9 cellular contexts compared by ENCODE assay signal in genomic region chr17:7476474-7476873, GRCh38. TPM values are rescaled to one million over a fixed set of nuclear protein-coding genes. Genes with fewer than 3 reads are reported as not detected.
DNase-seq lines count a peak whose midpoint lies in the region; ATAC-seq, FAIRE-seq and TF ChIP-seq lines count a peak whose summit lies in the region.
"Had no signal": no experiment of that assay in that cellular context is flagged by ENCODE, and none has a peak within 500 bp of the region (broad histone marks: within the 10 kb centered on the region; RNA-seq: fewer than 3 reads in every experiment).

No MANE protein-coding gene starts in this region.

- H3K4me1 ChIP-seq in PC-3 (ENCODE audit: insufficient read depth, low read length) (peaks cover 33% of the 10 kb centered on the region), neural progenitor cell (peaks cover 15% of the 10 kb centered on the region)

- H3K27ac ChIP-seq in CD4-positive, alpha-beta T cell (ENCODE audit: low read depth, low read length) = peak overlapping the region; percentile 99
- H3K27ac ChIP-seq in PC-3 (ENCODE audit: low read length) = peak overlapping the region; percentile 62
- H3K27ac ChIP-seq in dorsolateral prefrontal cortex = peak overlapping the region in 41 of 59 donors; percentile 6 to 100 (median 99)
- no peak overlapping the region for H3K27ac ChIP-seq in neural progenitor cell

- peaks cover 20% of the 10 kb centered on the region for H3K36me3 Mint-ChIP-seq in CD4-positive, alpha-beta T cell (ENCODE audit: low read depth)
- H3K36me3 Mint-ChIP-seq in neural progenitor cell = peaks cover 7% of the 10 kb centered on the region

- TF ChIP-seq POLR2A in GM12892 (IDR thresholded peaks at IDR 0.05; ENCODE audit: low read depth, low read length) = no peak

- H3K27me3 Mint-ChIP-seq in CD4-positive, alpha-beta T cell = no peaks in the 10 kb centered on the region
- H3K27me3 Mint-ChIP-seq in neural progenitor cell (ENCODE audit: insufficient read depth, low read depth) = peaks cover 10% of the 10 kb centered on the region

- intact Hi-C loops in CD4-positive, alpha-beta T cell (cut with DNase I, micrococcal nuclease) = loop anchor here in 1 of 2 experiments (2.0 kb wide), 1 partner anchor 16 kb away; no protein-coding TSS in a partner anchor
- intact Hi-C loops in PC-3 (cut with micrococcal nuclease) (no loop called here), dorsolateral prefrontal cortex (cut with DNase I) (loop anchor here (5.0 kb wide), 2 partner anchors 39 to 129 kb away; partner anchors contain the start of genes FGF11 (in 1 of the 2) and TMEM102 (in 1 of the 2))

- H3K36me3 ChIP-seq in PC-3 (ENCODE audit: low read depth, low read length) (no peaks in the 10 kb centered on the region), neural progenitor cell (no peaks in the 10 kb centered on the region)

- H3K4me3 Mint-ChIP-seq in CD4-positive, alpha-beta T cell = peak overlapping the region; percentile 91
- H3K4me3 Mint-ChIP-seq in neural progenitor cell = peak overlapping the region; percentile 11

- no peaks in the 10 kb centered on the region for H3K9me2 ChIP-seq in PC-3 (replicated peaks; ENCODE audit: low read length)

- peaks cover 54% of the 10 kb centered on the region for H3K4me1 Mint-ChIP-seq in CD4-positive, alpha-beta T cell (ENCODE audit: low read depth)
- H3K4me1 Mint-ChIP-seq in neural progenitor cell = peaks cover 40% of the 10 kb centered on the region

- no peak for TF ChIP-seq CTCF in CD4-positive, alpha-beta T cell (IDR thresholded peaks at IDR 0.05)
- TF ChIP-seq CTCF in PC-3 (conservative IDR thresholded peaks at IDR 0.05; ENCODE audit: low read depth, low read length) = no peak
- TF ChIP-seq CTCF in dorsolateral prefrontal cortex (IDR thresholded peaks at IDR 0.05 in 54 of 56, conservative IDR thresholded peaks at IDR 0.05 in 2 of 56; ENCODE audit: low read depth in 1 of 56, partially characterized antibody in 56 of 56) = no peak
- TF ChIP-seq CTCF in neural progenitor cell (IDR thresholded peaks at IDR 0.05) = no peak
- TF ChIP-seq CTCF in omental fat pad (IDR thresholded peaks at IDR 0.05) = no peak

- no peaks in the 10 kb centered on the region for H4K20me1 ChIP-seq in PC-3 (ENCODE audit: low read length)
- H4K20me1 ChIP-seq in neural progenitor cell (ENCODE audit: low read depth) = peaks cover 29% of the 10 kb centered on the region

- peak overlapping the region; percentile 93 for H3K27ac Mint-ChIP-seq in CD4-positive, alpha-beta T cell
- H3K27ac Mint-ChIP-seq in neural progenitor cell = peak overlapping the region; percentile 73

- BruUV-seq in PC-3 (replicated peaks; lab: Mats Ljungman, UMichigan) = no TSS peak

- H3K9ac ChIP-seq in PC-3 (ENCODE audit: low read length) (no peak overlapping the region), neural progenitor cell (no peak overlapping the region)

- H3K9me3 Mint-ChIP-seq in CD4-positive, alpha-beta T cell = no peaks in the 10 kb centered on the region
- H3K9me3 Mint-ChIP-seq in neural progenitor cell = no peaks in the 10 kb centered on the region

- no peak for DNase-seq in CD4-positive, alpha-beta T cell
- DNase-seq in PC-3 = peak; percentile 77
- no peak for DNase-seq in dorsolateral prefrontal cortex
- DNase-seq in neural progenitor cell (ENCODE audit: low spot score) = no peak
- no peak for DNase-seq in GM12892 (ENCODE audit: insufficient read length)
- no peak for DNase-seq in epidermal melanocyte (ENCODE audit: insufficient read length, low spot score)
- no peak for DNase-seq in omental fat pad (ENCODE audit: low spot score)

- peaks cover 73% of the 10 kb centered on the region for H3K79me2 ChIP-seq in PC-3 (ENCODE audit: low read length)
- H3K79me2 ChIP-seq in neural progenitor cell (ENCODE audit: low read depth) = peaks cover 73% of the 10 kb centered on the region

- no peak for FAIRE-seq in GM12892 (lab: Jason Lieb, UNC)

- CTCF ChIA-PET in CD4-positive, alpha-beta T cell (lab: Charles Lee) = interaction anchor here (1.4 to 3.1 kb wide), 2 partner anchors 40 to 121 kb away, joined by 3 to 23 read pairs; no protein-coding TSS in a partner anchor
- CTCF ChIA-PET in PC-3 (lab: Charles Lee) = interaction anchor here (0.8 kb wide), 1 partner anchor 33 kb away, joined by 3 read pairs; no protein-coding TSS in a partner anchor

- no peaks in the 10 kb centered on the region for H3K27me3 ChIP-seq in CD4-positive, alpha-beta T cell (ENCODE audit: control insufficient read depth, insufficient read depth, low read length)
- H3K27me3 ChIP-seq in PC-3 (ENCODE audit: low read length) = no peaks in the 10 kb centered on the region
- H3K27me3 ChIP-seq in dorsolateral prefrontal cortex = no peaks in the 10 kb centered on the region
- H3K27me3 ChIP-seq in neural progenitor cell = no peaks in the 10 kb centered on the region

- ATAC-seq in CD4-positive, alpha-beta T cell (ENCODE audit: poor library complexity) = no peak
- ATAC-seq in PC-3 (peak; percentile 55), GM19395 (IDR thresholded peaks at IDR 0.05; ENCODE audit: unreplicated experiment) (no peak), omental fat pad (ENCODE audit: low FRiP score) (no peak)

- H3F3A ChIP-seq in PC-3 (ENCODE audit: low read length, unreplicated experiment) (no peaks in the 10 kb centered on the region), neural progenitor cell (ENCODE audit: low read depth) (peaks cover 24% of the 10 kb centered on the region)

- H3K9me3 ChIP-seq in CD4-positive, alpha-beta T cell (ENCODE audit: control insufficient read depth, low read length) = no peaks in the 10 kb centered on the region
- H3K9me3 ChIP-seq in PC-3 (ENCODE audit: low read length) (no peaks in the 10 kb centered on the region), neural progenitor cell (ENCODE audit: low read depth) (no peaks in the 10 kb centered on the region)

- no peak overlapping the region for H3K4me3 ChIP-seq in PC-3 (ENCODE audit: low read length)
- peak overlapping the region in 8 of 59 donors; percentile 7 to 98 (median 91) for H3K4me3 ChIP-seq in dorsolateral prefrontal cortex
- H3K4me3 ChIP-seq in neural progenitor cell = no peak overlapping the region

- H2AFZ ChIP-seq in PC-3 (ENCODE audit: low read length) = no peak overlapping the region
- no peak overlapping the region for H2AFZ ChIP-seq in neural progenitor cell (replicated peaks)

- POLR2A ChIA-PET in CD4-positive, alpha-beta T cell (lab: Charles Lee) = interaction anchor here (1.5 to 7.2 kb wide), 6 partner anchors 9 to 210 kb away, joined by 6 to 137 read pairs (median 48); partner anchors contain the start of genes FGF11, POLR2A, TMEM102 and TP53
- POLR2A ChIA-PET in PC-3 (lab: Charles Lee; ENCODE audit: unreplicated experiment) = no interaction called here

- H3K4me2 ChIP-seq in PC-3 (ENCODE audit: low read length) = peak overlapping the region; percentile 91
- H3K4me2 ChIP-seq in neural progenitor cell = no peak overlapping the region

RNA-seq across cellular contexts. Expression of gene ZBTB4, which starts 3.0 kb away (rescaled TPM):
- total RNA-seq in CD4-positive, alpha-beta T cell = 10 to 100 TPM; 55.1 to 55.6 TPM
- 14.7 and 18.4 TPM in 2 replicates for total RNA-seq in PC-3 (2014; rRNA removed)
- total RNA-seq in dorsolateral prefrontal cortex = 100 to 1,000 TPM in 108 of 120 experiments, 10 to 100 TPM in 12; 90.1 to 145 (median 113) TPM
- total RNA-seq in neural progenitor cell (ENCODE audit: low replicate concordance) = 5.4 and 15.5 TPM in 2 replicates
- polyA plus RNA-seq in GM12892 (2012; ENCODE audit: missing spikeins) = 7.7 TPM
- total RNA-seq in omental fat pad = 10 to 100 TPM; 27.5 to 57.9 (median 38.5) TPM

RNA-seq across cellular contexts. Expression of gene SLC35G6, which starts 4.8 kb away (rescaled TPM):
- total RNA-seq in CD4-positive, alpha-beta T cell = under 1 TPM in 1 of 2 experiments, not detected in 1; 0.17 TPM
- total RNA-seq in PC-3 (2014; rRNA removed) (not detected in 2 replicates), dorsolateral prefrontal cortex (under 1 TPM in 1 of 120 experiments, not detected in 119; 0.34 TPM), neural progenitor cell (ENCODE audit: low replicate concordance) (not detected in 2 replicates), omental fat pad (not detected)
- polyA plus RNA-seq in GM12892 (2012; ENCODE audit: missing spikeins) = 0.19 TPM
- total RNA-seq: subcutaneous adipose tissue had no signal

RNA-seq across cellular contexts. Expression of gene POLR2A, which starts 7.7 kb away (rescaled TPM):
- total RNA-seq in CD4-positive, alpha-beta T cell = 100 to 1,000 TPM; 491 to 501 TPM
- total RNA-seq in PC-3 (2014; rRNA removed) (47.1 and 95.7 TPM in 2 replicates), dorsolateral prefrontal cortex (100 to 1,000 TPM in 115 of 120 experiments, 10 to 100 TPM in 5; 83.5 to 163 (median 124) TPM), neural progenitor cell (ENCODE audit: low replicate concordance) (32.7 and 51.4 TPM in 2 replicates), omental fat pad (10 to 100 TPM; 57.1 to 99.2 (median 77.1) TPM)
- polyA plus RNA-seq in GM12892 (2012; ENCODE audit: missing spikeins) = 53.1 TPM

RNA-seq across cellular contexts. Expression of gene CHRNB1, which starts 31.6 kb away (rescaled TPM):
- total RNA-seq in CD4-positive, alpha-beta T cell = 1 to 10 TPM; 1.6 to 2.2 TPM
- total RNA-seq in PC-3 (2014; rRNA removed) (2.1 and 2.9 TPM in 2 replicates), dorsolateral prefrontal cortex (10 to 100 TPM in 95 of 120 experiments, 1 to 10 TPM in 25; 6.3 to 21.6 (median 12.1) TPM), neural progenitor cell (ENCODE audit: low replicate concordance) (7.4 and 7.5 TPM in 2 replicates), omental fat pad (10 to 100 TPM in 1 of 4 donors, 1 to 10 TPM in 3; 3.0 to 10.9 (median 7.4) TPM)
- 12.8 TPM for polyA plus RNA-seq in GM12892 (2012; ENCODE audit: missing spikeins)

RNA-seq across cellular contexts. Expression of gene FGF11, which starts 37.2 kb away (rescaled TPM):
- total RNA-seq in CD4-positive, alpha-beta T cell = 1 to 10 TPM; 1.5 to 1.7 TPM
- total RNA-seq in PC-3 (2014; rRNA removed) (0.69 and 1.0 TPM in 2 replicates), dorsolateral prefrontal cortex (10 to 100 TPM in 25 of 120 experiments, 1 to 10 TPM in 95; 2.5 to 23.6 (median 7.0) TPM), neural progenitor cell (ENCODE audit: low replicate concordance) (7.6 and 14.9 TPM in 2 replicates), omental fat pad (1 to 10 TPM in 3 of 4 donors, under 1 TPM in 1; 0.72 to 1.9 (median 1.7) TPM)
- polyA plus RNA-seq in GM12892 (2012; ENCODE audit: missing spikeins) = 11.9 TPM
